In the genomic region with DNA sequence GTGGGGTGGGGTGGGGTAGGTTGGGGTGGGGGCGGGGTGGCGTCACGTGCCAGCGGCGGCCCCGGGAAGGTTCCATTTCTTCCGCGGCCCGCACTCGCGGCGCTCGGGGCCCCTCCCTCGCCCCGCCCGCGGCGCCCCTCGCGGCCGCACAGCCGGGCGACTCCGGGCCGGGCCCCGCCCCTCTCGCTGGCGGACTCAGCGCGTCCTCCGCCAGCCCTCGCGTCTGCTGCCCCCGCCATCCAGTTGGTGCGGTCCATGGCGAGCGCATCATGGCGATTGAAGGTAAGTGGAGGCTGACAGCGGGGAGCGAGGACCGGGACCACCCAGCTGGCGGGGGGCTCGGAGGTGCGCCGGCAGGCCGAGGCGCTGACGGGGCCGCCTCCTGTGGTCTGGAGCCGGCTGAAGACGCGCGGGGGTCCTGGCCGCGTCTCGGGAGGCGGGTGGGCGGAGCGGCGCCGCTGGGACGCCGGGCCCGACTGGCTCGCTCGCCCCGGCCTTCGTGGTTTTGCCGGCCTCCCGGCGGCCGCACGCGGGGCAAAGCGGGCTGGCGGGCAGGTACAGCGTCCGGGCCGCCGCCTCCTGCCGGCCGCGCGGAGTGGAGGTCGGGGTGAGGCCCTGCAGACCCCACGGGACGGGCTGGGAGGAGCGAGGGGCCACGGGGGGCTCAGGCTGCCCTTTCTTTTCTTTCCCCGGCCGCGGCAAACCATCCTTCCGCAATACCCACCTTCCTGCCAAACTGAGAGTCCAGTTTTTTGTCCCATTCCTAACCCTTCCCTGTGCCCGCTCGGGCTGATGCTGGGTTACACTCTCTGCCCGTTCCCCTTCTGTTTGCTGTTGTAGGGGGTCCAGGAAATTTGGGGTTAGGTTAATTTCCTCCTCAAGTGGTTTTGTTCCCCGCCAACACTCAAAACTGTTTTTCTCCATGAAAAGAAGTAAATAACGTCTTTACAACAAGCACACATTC, we compare ENCODE assay signal across 8 cellular contexts. TPM values are rescaled to one million over a fixed set of nuclear protein-coding genes. Genes with fewer than 3 reads are reported as not detected.
DNase-seq lines count a peak whose midpoint lies in the region; ATAC-seq and TF ChIP-seq lines count a peak whose summit lies in the region.

TSS of gene SYT14 (plus strand) at position 222 of the 964 bp plus-strand sequence. CDS start at position 270, 48 bp downstream.

- H3K79me2 ChIP-seq in GM23338 (replicated peaks; ENCODE audit: insufficient read depth) (peaks cover 36% of the 10 kb centered on the region), PC-9 (ENCODE audit: low read depth) (no peaks in the 10 kb centered on the region)

- H3K4me3 ChIP-seq in GM23338 (peak within 1 kb of the TSS; percentile 85), PC-9 (no peak within 1 kb of the TSS)

- no peaks in the 10 kb centered on the region for H3K9me3 Mint-ChIP-seq in GM23338
- no peaks in the 10 kb centered on the region for H3K9me3 Mint-ChIP-seq in chondrocyte (ENCODE audit: low read depth)
- H3K9me3 Mint-ChIP-seq in naive B cell: peaks cover 0 to 25% (median 10%) of the 10 kb centered on the region in 7 donors

- CTCF ChIA-PET in PC-9 (lab: Charles Lee): no interaction called here

- H3K27me3 ChIP-seq in GM23338 (ENCODE audit: insufficient read depth) (no peaks in the 10 kb centered on the region), PC-9 (ENCODE audit: insufficient read depth, low read depth) (no peaks in the 10 kb centered on the region)

- H4K20me1 ChIP-seq in GM23338 (replicated peaks; ENCODE audit: insufficient read depth) (no peaks in the 10 kb centered on the region; the same call in 1 of the 2 replicates), PC-9 (ENCODE audit: insufficient read depth) (no peaks in the 10 kb centered on the region)

- peak; percentile 68 for DNase-seq in Ammon's horn (ENCODE audit: low spot score)
- DNase-seq in GM23338 (ENCODE audit: low spot score): peak; percentile 91
- peak; percentile 38 for DNase-seq in NCI-H748 treated with DMSO at 0.1 percent for 48 hours (lab: John Stamatoyannopoulos, UW)
- DNase-seq in chondrocyte (ENCODE audit: low spot score): peak; percentile 74
- no peak for DNase-seq in naive B cell
- DNase-seq in PC-9: no peak

- H2AFZ ChIP-seq in GM23338: peak within 1 kb of the TSS; percentile 93
- H2AFZ ChIP-seq in PC-9: no peak within 1 kb of the TSS

- TF ChIP-seq CTCF in GM23338 (conservative IDR thresholded peaks at IDR 0.05; ENCODE audit: low read depth in 2 of 2) (no peak), chondrocyte (IDR thresholded peaks at IDR 0.05) (peak; percentile 20), PC-9 (conservative IDR thresholded peaks at IDR 0.05) (no peak)

- H3K4me1 Mint-ChIP-seq in GM23338: peaks cover 27% of the 10 kb centered on the region; the same call in 2 of the 3 replicates
- peaks cover 9% of the 10 kb centered on the region for H3K4me1 Mint-ChIP-seq in chondrocyte (ENCODE audit: low read depth)
- H3K4me1 Mint-ChIP-seq in naive B cell: peaks cover 4 to 11% (median 10%) of the 10 kb centered on the region in 3 donors

- intact Hi-C loops in PC-9 (cut with micrococcal nuclease; ENCODE audit: unreplicated experiment): no loop called here

- H3K4me2 ChIP-seq in GM23338 (peak within 1 kb of the TSS; percentile 81), PC-9 (no peak within 1 kb of the TSS)

- H3F3A ChIP-seq in GM23338 (replicated peaks; ENCODE audit: low read depth) (no peaks in the 10 kb centered on the region; the same call in 1 of the 2 replicates), PC-9 (ENCODE audit: insufficient read depth, low read depth) (no peaks in the 10 kb centered on the region)

- H3K36me3 Mint-ChIP-seq in GM23338 (ENCODE audit: low read depth) (no peaks in the 10 kb centered on the region), chondrocyte (ENCODE audit: low read depth) (no peaks in the 10 kb centered on the region), naive B cell (peaks cover 0 to 15% of the 10 kb centered on the region in 2 donors)

- H3K4me1 ChIP-seq in GM23338 (ENCODE audit: insufficient read depth) (peaks cover 19% of the 10 kb centered on the region), PC-9 (replicated peaks; ENCODE audit: insufficient read depth) (no peaks in the 10 kb centered on the region)

- H3K9me3 ChIP-seq in PC-9 (ENCODE audit: insufficient read depth, low read depth): no peaks in the 10 kb centered on the region

- no peaks in the 10 kb centered on the region for H3K9me2 ChIP-seq in GM23338 (ENCODE audit: insufficient read depth)
- peaks cover 3% of the 10 kb centered on the region; the same call in 1 of the 2 replicates for H3K9me2 ChIP-seq in PC-9 (ENCODE audit: insufficient read depth)

- POLR2A ChIA-PET in PC-9 (lab: Charles Lee; ENCODE audit: unreplicated experiment): interaction anchor here (0.6 kb wide), 1 partner anchor 929 kb away, joined by 3 read pairs; no protein-coding TSS in a partner anchor

- H3K27me3 Mint-ChIP-seq in GM23338 (ENCODE audit: insufficient read depth, low read depth, poor library complexity): peaks cover 4% of the 10 kb centered on the region
- H3K27me3 Mint-ChIP-seq in chondrocyte (ENCODE audit: low read depth): peaks cover 57% of the 10 kb centered on the region
- peaks cover 58 to 83% (median 66%) of the 10 kb centered on the region in 3 donors for H3K27me3 Mint-ChIP-seq in naive B cell

- H3K4me3 Mint-ChIP-seq in GM23338 (peak within 1 kb of the TSS; percentile 93), chondrocyte (ENCODE audit: unreplicated experiment) (peak within 1 kb of the TSS; percentile 68), naive B cell (peak within 1 kb of the TSS in 7 of 8 donors; percentile 45 to 84 (median 73))

- peak within 1 kb of the TSS; percentile 71; the same call in 1 of the 2 replicates for H3K27ac Mint-ChIP-seq in GM23338
- no peak within 1 kb of the TSS for H3K27ac Mint-ChIP-seq in chondrocyte (ENCODE audit: unreplicated experiment)
- H3K27ac Mint-ChIP-seq in naive B cell: no peak within 1 kb of the TSS

- H3K36me3 ChIP-seq in GM23338 (ENCODE audit: insufficient read depth) (no peaks in the 10 kb centered on the region), PC-9 (ENCODE audit: low read depth) (no peaks in the 10 kb centered on the region)

- no TSS peak for BruUV-seq in PC-9 (replicated peaks; lab: Mats Ljungman, UMichigan)

- H3K27ac ChIP-seq in GM23338 (ENCODE audit: low read depth) (peak within 1 kb of the TSS; percentile 57), PC-9 (no peak within 1 kb of the TSS)

- ATAC-seq in GM23338: peak; percentile 91
- ATAC-seq in naive B cell (ENCODE audit: low read depth in 2 of 2): no peak
- ATAC-seq in GM21423 (IDR thresholded peaks at IDR 0.05; ENCODE audit: unreplicated experiment): no peak
- no peak for ATAC-seq in HG03521 (IDR thresholded peaks at IDR 0.05; ENCODE audit: unreplicated experiment)

TF ChIP-seq in GM23338, 12 proteins besides CTCF, POLR2A, EP300 and RAD21:
- TF ChIP-seq REST (IDR thresholded peaks at IDR 0.05; ENCODE audit: unreplicated experiment): peak; percentile 40
- no peak for TF ChIP-seq NANOG (IDR thresholded peaks at IDR 0.05; ENCODE audit: borderline replicate concordance)
- TF ChIP-seq POLR2AphosphoS5 (IDR thresholded peaks at IDR 0.05; ENCODE audit: low read depth): peak; percentile 83
- TF ChIP-seq CREB1 (CRISPR knock-in tag; IDR thresholded peaks at IDR 0.05; ENCODE audit: low read depth): peak; percentile 51
- TF ChIP-seq ZNF114 (CRISPR knock-in tag; IDR thresholded peaks at IDR 0.05): no peak
- no peak for TF ChIP-seq ZNF331 (CRISPR knock-in tag; IDR thresholded peaks at IDR 0.05; ENCODE audit: low read depth)
TF ChIP-seq in GM23338: peak in this region for 3.

RNA-seq across cellular contexts. Expression of gene SYT14, which starts in this region (rescaled TPM):
- total RNA-seq in GM23338 (2014; rRNA removed; shearing (Covaris generic)): 19.4 and 22.4 TPM in 2 replicates
- polyA plus RNA-seq in GM23338 (2016; fragmentation: Nextera tagmentation; extraction: Ambion mirVana): 4.5 and 5.2 TPM in 2 replicates
- total RNA-seq in chondrocyte: 0.19 to 1.0 TPM (median 0.72 TPM) in 3 replicates
- polyA plus RNA-seq in naive B cell (ENCODE audit: low read depth in 6 of 6): not detected
- total RNA-seq in PC-9 (2021): 0.80 and 1.4 TPM in 2 replicates

Comparison
In these comparisons a context has a peak if more than half of its experiments do, and no peak if none do; other contexts are left out.
1. DNase-seq: peak in Ammon's horn (single experiment), GM23338 (single experiment), NCI-H748 treated with DMSO at 0.1 percent for 48 hours (single experiment) and chondrocyte (single experiment); none in naive B cell (single experiment) and PC-9 (0 of 2).
2. Peak in every context shown above with its lines, with median percentiles within 50 percentile points of each other: H3K4me3 Mint-ChIP-seq.